Comparison of ENCODE assay signal across 22 cellular contexts in genomic region chr9:89219637-89220036, GRCh38. TPM values are rescaled to one million over a fixed set of nuclear protein-coding genes. Genes with fewer than 3 reads are reported as not detected.
"Had no signal": no experiment of that assay in that cellular context is flagged by ENCODE, and none has a peak within 500 bp of the region (broad histone marks: within the 10 kb centered on the region; RNA-seq: fewer than 3 reads in every experiment).

No MANE protein-coding gene starts in this region.

- H3K4me1 Mint-ChIP-seq: activated naive CD8-positive, alpha-beta T cell treated with anti-CD3 and anti-CD28 coated beads, Interleukin-2, amount 10 ng/mL, durations not matched to agents 7 days and 5 days had no signal

- DNase-seq: activated CD4-positive, CD25-positive, alpha-beta regulatory T cell; activated CD8-positive, alpha-beta memory T cell treated with anti-CD3 and anti-CD28 coated beads, Interleukin-2, amount 50 U/mL, for 48 hours; activated CD8-positive, alpha-beta T cell treated with anti-CD3 and anti-CD28 coated beads for 36 hours; activated naive CD4-positive, alpha-beta T cell treated with anti-CD3 and anti-CD28 coated beads, Interleukin-2, amount 50 U/mL, for 16 hours; activated naive CD8-positive, alpha-beta T cell treated with anti-CD3 and anti-CD28 coated beads, Interleukin-2, amount 10 ng/mL, durations not matched to agents 7 days and 5 days; activated T-cell treated with anti-CD3 and anti-CD28 coated beads, Interleukin-2, amount 50 U/mL, for 1 hour; adrenal gland; anterior cingulate cortex; central memory CD4-positive, alpha-beta T cell; MG63; NCI-H1105 treated with DMSO at 0.1 percent for 48 hours; NCI-H1436 treated with DMSO at 0.1 percent for 48 hours; NCI-H187; NCI-H2081; NCI-H446; NCI-H524; PC-9; SJCRH30; T-helper 1 cell had no signal

- H3K27me3 ChIP-seq: adrenal gland, breast epithelium, MG63 had no signal

- H3K9me3 Mint-ChIP-seq: activated CD8-positive, alpha-beta T cell treated with anti-CD3 and anti-CD28 coated beads for 36 hours; activated naive CD8-positive, alpha-beta T cell treated with anti-CD3 and anti-CD28 coated beads, Interleukin-2, amount 10 ng/mL, durations not matched to agents 7 days and 5 days had no signal

- H3K4me3 Mint-ChIP-seq: activated CD8-positive, alpha-beta T cell treated with anti-CD3 and anti-CD28 coated beads for 36 hours; activated naive CD8-positive, alpha-beta T cell treated with anti-CD3 and anti-CD28 coated beads, Interleukin-2, amount 10 ng/mL, durations not matched to agents 7 days and 5 days had no signal

- H3K4me3 ChIP-seq: adrenal gland, breast epithelium, coronary artery, MG63, PC-9, SJCRH30 had no signal

- ATAC-seq: activated CD8-positive, alpha-beta T cell treated with anti-CD3 and anti-CD28 coated beads for 36 hours had no signal

- H3K36me3 Mint-ChIP-seq: activated naive CD8-positive, alpha-beta T cell treated with anti-CD3 and anti-CD28 coated beads, Interleukin-2, amount 10 ng/mL, durations not matched to agents 7 days and 5 days had no signal

- H3K36me3 ChIP-seq: adrenal gland, breast epithelium, MG63, SJCRH30 had no signal

- H3K27ac Mint-ChIP-seq: activated CD8-positive, alpha-beta T cell treated with anti-CD3 and anti-CD28 coated beads for 36 hours; activated naive CD8-positive, alpha-beta T cell treated with anti-CD3 and anti-CD28 coated beads, Interleukin-2, amount 10 ng/mL, durations not matched to agents 7 days and 5 days had no signal

RNA-seq across cellular contexts. Expression of gene SHC3, which starts 41.0 kb away (rescaled TPM):
- total RNA-seq: activated CD8-positive, alpha-beta T cell treated with anti-CD3 and anti-CD28 coated beads for 36 hours; activated naive CD8-positive, alpha-beta T cell treated with anti-CD3 and anti-CD28 coated beads, Interleukin-2, amount 10 ng/mL, durations not matched to agents 7 days and 5 days; SJCRH30; T-helper 2 cell treated with Interferon-gamma antibody and Interleukin-4, amounts not matched to agents 100 ng/mL and 5 ng/mL, for 36 hours had no signal
